Comparison of ENCODE assay signal across 19 cellular contexts in genomic region chr17:50939795-50940684, GRCh38.
DNase-seq lines count a peak whose midpoint lies in the region; ATAC-seq and TF ChIP-seq lines count a peak whose summit lies in the region.
"Had no signal": no experiment of that assay in that cellular context is flagged by ENCODE, and none has a peak within 500 bp of the region (broad histone marks: within the 10 kb centered on the region; RNA-seq: fewer than 3 reads in every experiment).

No MANE protein-coding gene starts in this region.

- H3K4me3 ChIP-seq in RWPE2 (ENCODE audit: severe bottlenecking) = no peak overlapping the region
- peak overlapping the region; percentile 13 for H3K4me3 ChIP-seq in trophoblast cell (ENCODE audit: low read depth, low read length)
- H3K4me3 ChIP-seq: tibial artery had no signal

- H3K4ac ChIP-seq in trophoblast cell (ENCODE audit: low read depth, low read length) = no peak overlapping the region

- no peak overlapping the region for H3K23ac ChIP-seq in trophoblast cell (ENCODE audit: low read length)

- H3K36me3 ChIP-seq in RWPE2 (ENCODE audit: low read depth) (no peaks in the 10 kb centered on the region), trophoblast cell (ENCODE audit: control insufficient read depth in 1 of 2, insufficient read depth in 2 of 2, low read length in 2 of 2) (no peaks in the 10 kb centered on the region)
- H3K36me3 ChIP-seq: tibial artery had no signal

- H3K27me3 ChIP-seq in RWPE2 (ENCODE audit: insufficient read depth, poor library complexity, severe bottlenecking) = no peaks in the 10 kb centered on the region
- no peaks in the 10 kb centered on the region for H3K27me3 ChIP-seq in trophoblast cell (ENCODE audit: insufficient read depth, low read length)
- H3K27me3 ChIP-seq: tibial artery had no signal

- H3K9ac ChIP-seq in trophoblast cell (ENCODE audit: low read length) = no peak overlapping the region

- no peak overlapping the region for H4K91ac ChIP-seq in trophoblast cell (ENCODE audit: low read depth, low read length)

- H3K27ac ChIP-seq in RWPE2 (ENCODE audit: poor library complexity, severe bottlenecking) (no peak overlapping the region), trophoblast cell (ENCODE audit: low read depth, low read length) (no peak overlapping the region)
- H3K27ac ChIP-seq: tibial artery had no signal

- intact Hi-C loops in CD14-positive monocyte (cut with micrococcal nuclease) = no loop called here

- H4K8ac ChIP-seq in trophoblast cell (ENCODE audit: low read depth, low read length) = no peak overlapping the region

- no peak overlapping the region for H4K12ac ChIP-seq in trophoblast cell (ENCODE audit: low read depth, low read length)

- H3K18ac ChIP-seq in trophoblast cell (ENCODE audit: low read length) = no peak overlapping the region

- TF ChIP-seq CTCF in CD14-positive monocyte (IDR thresholded peaks at IDR 0.05) (no peak), RWPE2 (IDR thresholded peaks at IDR 0.05; ENCODE audit: poor library complexity, severe bottlenecking) (no peak)

- no peaks in the 10 kb centered on the region for H3K36me3 Mint-ChIP-seq in CD14-positive monocyte
- H3K36me3 Mint-ChIP-seq in activated CD4-positive, alpha-beta T cell treated with anti-CD3 and anti-CD28 coated beads, Interleukin-2, amount 10 ng/mL, durations not matched to agents 7 days and 5 days (ENCODE audit: low read depth) = peaks cover 4% of the 10 kb centered on the region
- H3K36me3 Mint-ChIP-seq: mesothelial cell of epicardium; stimulated activated memory B cell treated with anti-CD40 and anti-IgM and Interleukin-4, amounts not matched to agents 10 μg/mL and 1 μg/mL and 100 μg/mL, for 72 hours had no signal

- no peak overlapping the region for H3K4me2 ChIP-seq in trophoblast cell (ENCODE audit: low read length)

- ATAC-seq in RWPE2 (ENCODE audit: low read depth) (no peak), left lobe of liver (peak; percentile 57)
- ATAC-seq: stimulated activated memory B cell treated with anti-CD40 and anti-IgM and Interleukin-4, amounts not matched to agents 10 μg/mL and 1 μg/mL and 100 μg/mL, for 72 hours had no signal

- H3K27ac Mint-ChIP-seq in CD14-positive monocyte = peak overlapping the region in 3 of 7 donors; percentile 7 to 46 (median 11)
- no peak overlapping the region for H3K27ac Mint-ChIP-seq in activated CD4-positive, alpha-beta T cell treated with anti-CD3 and anti-CD28 coated beads, Interleukin-2, amount 10 ng/mL, durations not matched to agents 7 days and 5 days
- H3K27ac Mint-ChIP-seq: activated CD4-positive, alpha-beta T cell treated with anti-CD3 and anti-CD28 coated beads, Interleukin-2, amount 10 ng/mL, durations not matched to agents 24 days and 14 days; stimulated activated memory B cell treated with anti-CD40 and anti-IgM and Interleukin-4, amounts not matched to agents 10 μg/mL and 1 μg/mL and 100 μg/mL, for 72 hours had no signal

- H3K27me3 Mint-ChIP-seq in CD14-positive monocyte (ENCODE audit: low read depth in 3 of 3) = peaks cover 3 to 10% (median 7%) of the 10 kb centered on the region in 3 donors
- no peaks in the 10 kb centered on the region for H3K27me3 Mint-ChIP-seq in activated CD4-positive, alpha-beta T cell treated with anti-CD3 and anti-CD28 coated beads, Interleukin-2, amount 10 ng/mL, durations not matched to agents 7 days and 5 days

- no peak overlapping the region for H2BK120ac ChIP-seq in trophoblast cell (ENCODE audit: insufficient read depth, low read length, poor library complexity)

- H2BK5ac ChIP-seq in trophoblast cell (ENCODE audit: low read depth, low read length, poor library complexity) = no peak overlapping the region

- H3K14ac ChIP-seq in trophoblast cell (ENCODE audit: low read length) = no peak overlapping the region

- no peaks in the 10 kb centered on the region for H3K79me2 ChIP-seq in trophoblast cell (ENCODE audit: control insufficient read depth, insufficient read depth, low read length, poor library complexity)

- H3K4me1 ChIP-seq in RWPE2 (ENCODE audit: insufficient read depth, poor library complexity, severe bottlenecking) (peaks cover 10% of the 10 kb centered on the region), trophoblast cell (ENCODE audit: control insufficient read depth in 1 of 2, insufficient read depth in 2 of 2, low read length in 2 of 2) (peaks cover 8% of the 10 kb centered on the region in 2 experiments)

- H3K79me1 ChIP-seq in trophoblast cell (ENCODE audit: low read length) = peaks cover 4% of the 10 kb centered on the region

- peaks cover 26% of the 10 kb centered on the region for H3K4me1 Mint-ChIP-seq in CD14-positive monocyte
- H3K4me1 Mint-ChIP-seq in activated CD4-positive, alpha-beta T cell treated with anti-CD3 and anti-CD28 coated beads, Interleukin-2, amount 10 ng/mL, durations not matched to agents 7 days and 5 days = peaks cover 24% of the 10 kb centered on the region

- no peak overlapping the region for H2AK5ac ChIP-seq in trophoblast cell (ENCODE audit: low read length)

- no peak overlapping the region for H2BK12ac ChIP-seq in trophoblast cell (ENCODE audit: low read length)

- no peak overlapping the region for H3K4me3 Mint-ChIP-seq in CD14-positive monocyte
- H3K4me3 Mint-ChIP-seq in activated CD4-positive, alpha-beta T cell treated with anti-CD3 and anti-CD28 coated beads, Interleukin-2, amount 10 ng/mL, durations not matched to agents 7 days and 5 days = no peak overlapping the region
- H3K4me3 Mint-ChIP-seq: activated CD4-positive, alpha-beta T cell treated with anti-CD3 and anti-CD28 coated beads, Interleukin-2, amount 10 ng/mL, durations not matched to agents 24 days and 14 days; activated naive CD4-positive, alpha-beta T cell treated with anti-CD3 and anti-CD28 coated beads for 36 hours; mesothelial cell of epicardium; stimulated activated memory B cell treated with anti-CD40 and anti-IgM and Interleukin-4, amounts not matched to agents 10 μg/mL and 1 μg/mL and 100 μg/mL, for 72 hours had no signal

- WGBS in trophoblast cell (ENCODE audit: extremely low coverage, insufficient coverage, insufficient read length) = no CpG with 5 or more reads among the region's 16 CpGs

- peaks cover 0 to 3% (median 0%) of the 10 kb centered on the region in 7 donors for H3K9me3 Mint-ChIP-seq in CD14-positive monocyte
- H3K9me3 Mint-ChIP-seq in activated CD4-positive, alpha-beta T cell treated with anti-CD3 and anti-CD28 coated beads, Interleukin-2, amount 10 ng/mL, durations not matched to agents 7 days and 5 days = no peaks in the 10 kb centered on the region
- H3K9me3 Mint-ChIP-seq: activated CD4-positive, alpha-beta T cell treated with anti-CD3 and anti-CD28 coated beads, Interleukin-2, amount 10 ng/mL, durations not matched to agents 24 days and 14 days; activated naive CD4-positive, alpha-beta T cell treated with anti-CD3 and anti-CD28 coated beads for 36 hours; mesothelial cell of epicardium; stimulated activated memory B cell treated with anti-CD40 and anti-IgM and Interleukin-4, amounts not matched to agents 10 μg/mL and 1 μg/mL and 100 μg/mL, for 72 hours had no signal

- DNase-seq in CD14-positive monocyte (ENCODE audit: low spot score) = peak; percentile 25
- DNase-seq in RWPE2 (ENCODE audit: low spot score) = peak; percentile 40
- peak; percentile 92 for DNase-seq in left lobe of liver (ENCODE audit: low spot score)
- no peak for DNase-seq in trophoblast cell
- DNase-seq in NCI-H2227 treated with DMSO at 0.1 percent for 48 hours (lab: John Stamatoyannopoulos, UW) = no peak
- DNase-seq in NCI-H2171 treated with DMSO at 0.1 percent for 48 hours (lab: John Stamatoyannopoulos, UW) = no peak
- no peak for DNase-seq in D341Med (ENCODE audit: low spot score)
- no peak for DNase-seq in activated CD4-positive, alpha-beta T cell treated with anti-CD3 and anti-CD28 coated beads, Interleukin-2, amount 10 ng/mL, durations not matched to agents 7 days and 5 days
- DNase-seq: activated CD4-positive, alpha-beta T cell treated with anti-CD3 and anti-CD28 coated beads, Interleukin-2, amount 10 ng/mL, durations not matched to agents 24 days and 14 days; activated CD8-positive, alpha-beta memory T cell treated with anti-CD3 and anti-CD28 coated beads, Interleukin-2, amount 50 U/mL, for 4 hours; activated naive CD4-positive, alpha-beta T cell treated with anti-CD3 and anti-CD28 coated beads for 36 hours; KG1; MV-4-11; NCI-H2029; NCI-H510A; SW 1271 had no signal

- no peak overlapping the region for H2AFZ ChIP-seq in trophoblast cell (ENCODE audit: insufficient read depth, low read length, poor library complexity)

- POLR2A ChIA-PET in activated CD4-positive, alpha-beta T cell treated with anti-CD3 and anti-CD28 coated beads, Interleukin-2, amount 10 ng/mL, durations not matched to agents 7 days and 5 days (lab: Charles Lee) = no interaction called here

- CTCF ChIA-PET in activated CD4-positive, alpha-beta T cell treated with anti-CD3 and anti-CD28 coated beads, Interleukin-2, amount 10 ng/mL, durations not matched to agents 7 days and 5 days (lab: Charles Lee) = interaction anchor here (0.6 to 2.5 kb wide), 5 partner anchors 14 to 235 kb away, joined by 3 to 6 read pairs (median 3); no protein-coding TSS in a partner anchor

- H3K9me3 ChIP-seq in RWPE2 (ENCODE audit: severe bottlenecking) = no peaks in the 10 kb centered on the region
- peaks cover 5% of the 10 kb centered on the region for H3K9me3 ChIP-seq in trophoblast cell (ENCODE audit: insufficient read depth, low read depth, low read length)
- H3K9me3 ChIP-seq: tibial artery had no signal

Comparison
In these comparisons a context has a peak if more than half of its experiments do, and no peak if none do; other contexts are left out.
1. DNase-seq: peak in CD14-positive monocyte (single experiment), RWPE2 (single experiment) and left lobe of liver (single experiment); none in trophoblast cell (0 of 2), NCI-H2227 treated with DMSO at 0.1 percent for 48 hours (single experiment), NCI-H2171 treated with DMSO at 0.1 percent for 48 hours (single experiment), D341Med (single experiment) and activated CD4-positive, alpha-beta T cell treated with anti-CD3 and anti-CD28 coated beads, Interleukin-2, amount 10 ng/mL, durations not matched to agents 7 days and 5 days (single experiment).